ENCODE assay signal across 20 cellular contexts in the genomic region with DNA sequence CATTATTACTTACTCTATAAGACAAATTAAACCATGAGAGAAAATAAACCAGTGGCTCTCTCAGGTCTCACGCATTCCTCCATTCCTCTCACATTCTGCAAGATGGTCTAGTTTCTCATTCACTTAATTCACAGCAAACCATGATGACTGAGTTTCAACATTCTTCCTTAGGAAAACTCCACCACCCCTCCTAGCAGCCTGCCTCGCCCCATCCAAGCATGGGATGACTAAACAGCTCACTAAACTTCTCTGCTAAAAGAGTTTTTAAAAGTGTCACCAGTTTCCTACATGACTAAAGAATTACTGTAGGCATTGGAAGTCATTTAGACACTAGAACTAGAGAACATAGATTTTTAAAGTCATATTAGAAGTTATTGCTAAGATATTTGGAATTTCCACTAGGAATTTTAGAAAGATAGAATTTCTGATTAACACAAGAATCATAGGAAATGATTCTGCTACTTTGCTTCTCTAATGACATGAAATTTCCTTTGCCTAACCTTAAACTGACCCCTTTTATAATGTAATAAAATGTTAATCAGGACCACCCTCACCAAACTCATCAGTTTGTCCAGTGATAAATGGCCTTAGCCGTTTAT. TPM values are rescaled to one million over a fixed set of nuclear protein-coding genes. Genes with fewer than 3 reads are reported as not detected.
DNase-seq lines count a peak whose midpoint lies in the region; ATAC-seq, FAIRE-seq and TF ChIP-seq lines count a peak whose summit lies in the region.
"Had no signal": no experiment of that assay in that cellular context is flagged by ENCODE, and none has a peak within 500 bp of the region (broad histone marks: within the 10 kb centered on the region; RNA-seq: fewer than 3 reads in every experiment).

No MANE protein-coding gene starts in this region.

- POLR2A ChIA-PET in MCF 10A (lab: Yijun Ruan, JAX): interaction anchor here (1.0 kb wide), 1 partner anchor 40 kb away, joined by 3 read pairs; no protein-coding TSS in a partner anchor

- H3K4me1 ChIP-seq in breast epithelium (no peaks in the 10 kb centered on the region), astrocyte (ENCODE audit: insufficient read depth, low read length) (peaks cover 27% of the 10 kb centered on the region)

- H3K9me3 ChIP-seq in breast epithelium (no peaks in the 10 kb centered on the region), astrocyte (ENCODE audit: insufficient read depth, low read depth, low read length) (no peaks in the 10 kb centered on the region)
- H3K9me3 ChIP-seq: thoracic aorta had no signal

- H3K4me3 Mint-ChIP-seq in MCF 10A (ENCODE audit: unreplicated experiment): no peak overlapping the region
- H3K4me3 Mint-ChIP-seq in astrocyte (ENCODE audit: unreplicated experiment): no peak overlapping the region

- FAIRE-seq in astrocyte (lab: Jason Lieb, UNC): peak; percentile 80
- no peak for FAIRE-seq in frontal cortex (lab: Jason Lieb, UNC)
- FAIRE-seq: HepG2, TTC549 had no signal

- in situ Hi-C loops in G401 (cut with HindIII; ENCODE audit: low sequenced_read_pairs): no loop called here

- no peak for ATAC-seq in HG02938 (IDR thresholded peaks at IDR 0.05; ENCODE audit: unreplicated experiment)
- ATAC-seq: HepG2 had no signal

- TF ChIP-seq POLR2A in breast epithelium (IDR thresholded peaks at IDR 0.05): no peak

- peak; percentile 42 for DNase-seq in MCF 10A (ENCODE audit: unreplicated experiment)
- no peak for DNase-seq in breast epithelium (ENCODE audit: low spot score in 2 of 2)
- DNase-seq in astrocyte (ENCODE audit: low read depth): peak; percentile 80
- DNase-seq in hepatic stellate cell (ENCODE audit: low spot score): peak; percentile 54
- no peak for DNase-seq in stimulated activated CD4-positive, alpha-beta T cell treated with anti-CD3 and anti-CD28 coated beads, Interleukin-1b, Interleukin-23, amount 100 ng/mL, for 48 hours
- no peak for DNase-seq in frontal cortex (ENCODE audit: low spot score in 2 of 2)
- no peak for DNase-seq in G401 (ENCODE audit: low spot score)
- DNase-seq: 8988T; activated naive CD4-positive, alpha-beta T cell treated with Interleukin-2 at 50 U/mL for 16 hours; central memory CD4-positive, alpha-beta T cell; DMS 273 treated with DMSO at 0.1 percent for 48 hours; NCI-H1105; SHP77 had no signal

- H3K27me3 ChIP-seq in breast epithelium (no peaks in the 10 kb centered on the region), astrocyte (ENCODE audit: insufficient read depth, low read length) (no peaks in the 10 kb centered on the region)

- H3K27ac Mint-ChIP-seq in MCF 10A (ENCODE audit: low read depth, unreplicated experiment) (no peak overlapping the region), astrocyte (ENCODE audit: unreplicated experiment) (peak overlapping the region; percentile 82)

- H3K4me3 ChIP-seq in breast epithelium (no peak overlapping the region), astrocyte (ENCODE audit: insufficient read depth, low read depth, low read length) (no peak overlapping the region)
- H3K4me3 ChIP-seq: thoracic aorta had no signal

- no peak for TF ChIP-seq CTCF in MCF 10A (IDR thresholded peaks at IDR 0.05; ENCODE audit: unreplicated experiment)
- TF ChIP-seq CTCF in breast epithelium (IDR thresholded peaks at IDR 0.05): no peak
- TF ChIP-seq CTCF in astrocyte (IDR thresholded peaks at IDR 0.05; ENCODE audit: insufficient read depth, low read depth, low read length): no peak

- intact Hi-C loops in MCF 10A (cut with micrococcal nuclease): no loop called here
- intact Hi-C loops in breast epithelium (cut with DNase I; ENCODE audit: low total_unique reads): no loop called here

- H3K9me3 Mint-ChIP-seq in MCF 10A (ENCODE audit: unreplicated experiment) (no peaks in the 10 kb centered on the region), astrocyte (ENCODE audit: unreplicated experiment) (no peaks in the 10 kb centered on the region)

- H3K36me3 ChIP-seq in breast epithelium (no peaks in the 10 kb centered on the region), astrocyte (ENCODE audit: insufficient read depth, low read length) (no peaks in the 10 kb centered on the region)
- H3K36me3 ChIP-seq: thoracic aorta had no signal

- H3K4me1 Mint-ChIP-seq in MCF 10A (ENCODE audit: insufficient read depth, unreplicated experiment): peaks cover 6% of the 10 kb centered on the region
- peaks cover 27% of the 10 kb centered on the region for H3K4me1 Mint-ChIP-seq in astrocyte (ENCODE audit: low read depth, unreplicated experiment)

- H3K27me3 Mint-ChIP-seq in MCF 10A (ENCODE audit: insufficient read depth, unreplicated experiment) (no peaks in the 10 kb centered on the region), astrocyte (ENCODE audit: low read depth, unreplicated experiment) (no peaks in the 10 kb centered on the region)

- H3K9ac ChIP-seq in astrocyte (ENCODE audit: low read length): no peak overlapping the region

- H3K79me2 ChIP-seq in astrocyte (ENCODE audit: insufficient read depth, low read length): no peaks in the 10 kb centered on the region

- H3K4me2 ChIP-seq in astrocyte (ENCODE audit: low read length): peak overlapping the region; percentile 20

- H2AFZ ChIP-seq in astrocyte (ENCODE audit: low read depth, low read length): no peak overlapping the region

- CTCF ChIA-PET in MCF 10A (lab: Yijun Ruan, JAX): interaction anchor here (0.5 kb wide), 1 partner anchor 738 kb away, joined by 3 read pairs; no protein-coding TSS in a partner anchor

- no peaks in the 10 kb centered on the region for H3K36me3 Mint-ChIP-seq in MCF 10A (ENCODE audit: insufficient read depth, unreplicated experiment)
- no peaks in the 10 kb centered on the region for H3K36me3 Mint-ChIP-seq in astrocyte (ENCODE audit: low read depth, unreplicated experiment)

- H4K20me1 ChIP-seq in astrocyte (ENCODE audit: insufficient read depth, low read length): no peaks in the 10 kb centered on the region

- H3K27ac ChIP-seq in breast epithelium: no peak overlapping the region
- H3K27ac ChIP-seq in astrocyte (ENCODE audit: low read depth, low read length): peak overlapping the region; percentile 27
- H3K27ac ChIP-seq: thoracic aorta had no signal

- BruUV-seq in MCF 10A (replicated peaks; lab: Mats Ljungman, UMichigan): no TSS peak

RNA-seq across cellular contexts. Expression of a gene that starts 5.5 kb away (rescaled TPM):
- total RNA-seq in MCF 10A (2022) (not detected in 2 replicates), breast epithelium (under 1 TPM in 1 of 3 donors, not detected in 2; 0.48 TPM), astrocyte (0.54 TPM in 1 of 2 replicates, not detected in the other), frontal cortex (not detected)
- not detected in 2 replicates for total RNA-seq in G401 (2014; rRNA removed; shearing (Covaris generic))
- total RNA-seq: activated CD8-positive, alpha-beta memory T cell treated with anti-CD3 and anti-CD28 coated beads for 36 hours; HepG2; mesenteric fat pad had no signal

RNA-seq across cellular contexts. Expression of a gene that starts 33.2 kb away (rescaled TPM):
- total RNA-seq in MCF 10A (2022) (not detected in 2 replicates), breast epithelium (1 to 10 TPM in 2 of 3 donors, under 1 TPM in 1; 0.33 to 2.6 (median 1.8) TPM), astrocyte (not detected in 2 replicates), frontal cortex (not detected)
- not detected in 2 replicates for total RNA-seq in G401 (2014; rRNA removed; shearing (Covaris generic))
- total RNA-seq: epithelial cell of proximal tubule, HepG2 had no signal

Comparison
In these comparisons a context has a peak if more than half of its experiments do, and no peak if none do; other contexts are left out.
1. DNase-seq: peak in MCF 10A (single experiment), astrocyte (single experiment) and hepatic stellate cell (single experiment); none in breast epithelium (0 of 2), stimulated activated CD4-positive, alpha-beta T cell treated with anti-CD3 and anti-CD28 coated beads, Interleukin-1b, Interleukin-23, amount 100 ng/mL, for 48 hours (single experiment), frontal cortex (0 of 2) and G401 (single experiment).